Comparison of ENCODE assay signal across 26 cellular contexts in the genomic region with DNA sequence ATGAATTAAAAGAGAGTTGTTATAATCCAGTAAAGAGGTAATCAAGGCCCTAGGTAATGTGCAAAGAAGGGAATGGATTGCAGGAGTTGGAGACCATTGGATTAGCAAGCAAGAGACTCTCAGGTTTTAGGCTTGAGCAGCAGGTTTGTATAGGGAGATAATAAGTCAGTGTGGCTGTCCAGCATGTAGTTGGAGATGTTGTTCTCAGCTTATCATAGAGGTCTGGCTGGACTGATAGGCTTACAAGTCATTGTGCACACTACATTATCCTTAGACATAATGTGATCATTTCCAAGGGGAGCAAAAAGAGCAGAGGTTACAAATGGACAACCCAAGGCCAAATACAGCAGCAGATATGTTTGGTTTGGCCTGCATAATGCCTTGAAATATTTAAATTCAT.
"Had no signal": no experiment of that assay in that cellular context is flagged by ENCODE, and none has a peak within 500 bp of the region (broad histone marks: within the 10 kb centered on the region; RNA-seq: fewer than 3 reads in every experiment).

No MANE protein-coding gene starts in this region.

- ATAC-seq: activated CD8-positive, alpha-beta T cell treated with anti-CD3 and anti-CD28 coated beads, Interleukin-2, amount 10 ng/mL, durations not matched to agents 7 days and 5 days; Right ventricle myocardium inferior; T-cell had no signal

- H3K36me3 ChIP-seq: adrenal gland, MG63 had no signal

- H3K9me3 ChIP-seq: adrenal gland, MG63 had no signal

- H3K4me3 ChIP-seq: adrenal gland, MG63, SK-N-MC had no signal

- DNase-seq: activated CD4-positive, alpha-beta T cell treated with anti-CD3 and anti-CD28 coated beads for 48 hours; activated CD4-positive, alpha-beta T cell treated with anti-CD3 and anti-CD28 coated beads, Interleukin-2, amount 50 U/mL, for 4 hours; activated CD4-positive, CD25-positive, alpha-beta regulatory T cell treated with anti-CD3 and anti-CD28 coated beads, Interleukin-2, amount 50 U/mL, for 72 hours; activated CD8-positive, alpha-beta memory T cell treated with anti-CD3 and anti-CD28 coated beads, Interleukin-2, amount 50 U/mL, for 48 hours; activated CD8-positive, alpha-beta T cell treated with anti-CD3 and anti-CD28 coated beads, Interleukin-2, amount 10 ng/mL, durations not matched to agents 7 days and 5 days; activated naive CD4-positive, alpha-beta T cell treated with anti-CD3 and anti-CD28 coated beads, Interleukin-2, amount 50 U/mL, for 16 hours; activated naive CD8-positive, alpha-beta T cell treated with anti-CD3 and anti-CD28 coated beads, Interleukin-2, amount 10 ng/mL, durations not matched to agents 7 days and 5 days; activated T-cell treated with anti-CD3 and anti-CD28 coated beads, Interleukin-2, amount 50 U/mL, for 1 hour; adrenal gland; anterior cingulate cortex; caudate nucleus; MG63; MV-4-11; NCI-H1105; NCI-H1436; NCI-H1694 treated with DMSO at 0.1 percent for 48 hours; NCI-H2029 treated with DMSO at 0.1 percent for 48 hours; NCI-H345; NCI-H510A; NCI-H526 treated with DMSO at 0.1 percent for 48 hours; RPMI8226; T-cell; T-helper 2 cell; T1000 had no signal

- H3K27me3 ChIP-seq: adrenal gland, MG63 had no signal

- H3K27ac ChIP-seq: adrenal gland, SK-N-MC had no signal
